In the genomic region with DNA sequence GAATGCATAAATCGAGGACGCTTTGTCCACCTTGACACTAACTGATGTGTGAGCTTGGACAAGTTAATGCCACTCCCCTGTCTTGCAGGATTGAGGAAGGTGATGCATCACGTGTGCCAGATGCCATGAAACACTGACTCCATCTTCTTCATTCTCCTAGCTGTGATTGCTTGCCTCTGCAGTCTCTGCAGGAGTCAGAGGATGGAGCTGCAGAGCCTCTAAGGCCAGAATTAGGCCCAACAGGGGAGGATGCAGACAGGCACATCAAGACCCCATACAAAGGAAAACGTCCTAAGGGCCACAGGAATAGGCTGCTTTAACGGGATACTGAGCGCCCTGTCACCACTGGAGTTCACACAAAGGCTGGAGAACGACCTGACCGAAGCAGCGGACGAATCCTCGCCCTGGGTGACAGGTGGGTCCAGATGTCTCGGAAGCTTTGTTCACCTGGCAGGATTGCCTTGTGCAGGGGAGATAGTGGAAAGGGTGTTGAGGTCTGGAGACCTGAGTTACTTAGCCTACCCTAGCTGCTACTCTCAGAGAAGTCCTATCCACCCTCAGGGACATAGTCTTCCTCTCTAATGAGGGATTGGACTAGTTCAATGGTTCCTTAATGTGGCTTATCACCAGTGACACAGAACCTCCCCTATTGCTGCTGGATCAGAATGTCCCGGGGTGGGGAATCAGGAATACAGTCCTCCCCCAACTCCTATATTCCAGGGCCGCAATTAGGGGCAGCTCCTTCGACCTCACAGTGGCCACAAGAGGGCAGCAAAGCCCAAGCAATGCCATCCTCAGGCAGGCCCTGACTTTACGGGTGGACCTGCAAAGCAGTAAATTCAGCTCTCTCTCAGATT, we compare ENCODE assay signal across 1 cellular context.
TF ChIP-seq lines count a peak whose summit lies in the region.

No MANE protein-coding gene starts in this region.

TF ChIP-seq in H1, 55 proteins besides CTCF, POLR2A, EP300 and RAD21 (continued from another document):
- TF ChIP-seq, protein P1, sequence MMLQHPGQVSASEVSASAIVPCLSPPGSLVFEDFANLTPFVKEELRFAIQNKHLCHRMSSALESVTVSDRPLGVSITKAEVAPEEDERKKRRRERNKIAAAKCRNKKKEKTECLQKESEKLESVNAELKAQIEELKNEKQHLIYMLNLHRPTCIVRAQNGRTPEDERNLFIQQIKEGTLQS (IDR thresholded peaks at IDR 0.05; ENCODE audit: insufficient read depth, low read depth, low read length), result no peak
- TF ChIP-seq JUND (IDR thresholded peaks at IDR 0.05; ENCODE audit: low read length) (no peak), SP2 (IDR thresholded peaks at IDR 0.05; ENCODE audit: low read length) (no peak), POU5F1 (IDR thresholded peaks at IDR 0.05; ENCODE audit: low read depth, low read length) (no peak), CHD1 (IDR thresholded peaks at IDR 0.05; ENCODE audit: low read depth, low read length) (no peak), SAP30 (IDR thresholded peaks at IDR 0.05; ENCODE audit: insufficient read depth, insufficient replicate concordance, low read length) (no peak), SP1 (IDR thresholded peaks at IDR 0.05; ENCODE audit: low read depth, low read length) (no peak), KDM5A (IDR thresholded peaks at IDR 0.05; ENCODE audit: low read length) (no peak), TAF1 (IDR thresholded peaks at IDR 0.05; ENCODE audit: low read depth, low read length) (no peak), ASH2L (IDR thresholded peaks at IDR 0.05; ENCODE audit: low read length) (no peak), BACH1 (IDR thresholded peaks at IDR 0.05; ENCODE audit: low read length) (no peak), SUZ12 (IDR thresholded peaks at IDR 0.05; ENCODE audit: low read length) (no peak)
- TF ChIP-seq, protein P2, sequence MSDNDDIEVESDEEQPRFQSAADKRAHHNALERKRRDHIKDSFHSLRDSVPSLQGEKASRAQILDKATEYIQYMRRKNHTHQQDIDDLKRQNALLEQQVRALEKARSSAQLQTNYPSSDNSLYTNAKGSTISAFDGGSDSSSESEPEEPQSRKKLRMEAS (IDR thresholded peaks at IDR 0.05), result no peak
